21 cellular contexts compared by ENCODE assay signal in genomic region chr1:67174716-67175284, GRCh38. TPM values are rescaled to one million over a fixed set of nuclear protein-coding genes. Genes with fewer than 3 reads are reported as not detected.
A peak's percentile ranks its signal among the peaks of the same experiment; 100 is the strongest.
DNase-seq lines count a peak whose midpoint lies in the region; ATAC-seq and TF ChIP-seq lines count a peak whose summit lies in the region.
"Had no signal": no experiment of that assay in that cellular context is flagged by ENCODE, and none has a peak within 500 bp of the region (broad histone marks: within the 10 kb centered on the region; RNA-seq: fewer than 3 reads in every experiment).

No MANE protein-coding gene starts in this region.

- no peak for TF ChIP-seq CTCF in adrenal gland (IDR thresholded peaks at IDR 0.05)

- ATAC-seq in GM18502 (IDR thresholded peaks at IDR 0.05; ENCODE audit: poor library complexity, unreplicated experiment) (peak; percentile 74), GM19043 (IDR thresholded peaks at IDR 0.05; ENCODE audit: low read depth, unreplicated experiment) (peak; percentile 46), HG02870 (IDR thresholded peaks at IDR 0.05; ENCODE audit: unreplicated experiment) (peak; percentile 57)
- ATAC-seq: naive thymus-derived CD8-positive, alpha-beta T cell; right cardiac atrium had no signal

- peaks cover 49% of the 10 kb centered on the region for H3K4me1 Mint-ChIP-seq in activated T-helper 2 cell treated with anti-CD3 and anti-CD28 coated beads, Interferon-gamma antibody, Interleukin-2, Interleukin-4, amounts not matched to agents 10 μg/mL and 5 μg/mL and 100 μg/mL, durations not matched to agents 14 hours and 24 hours and 36 hours (ENCODE audit: low read depth)

- H2AFZ ChIP-seq in Karpas-422 (ENCODE audit: low read length) = no peak overlapping the region

- H3K27ac Mint-ChIP-seq in activated T-helper 2 cell treated with anti-CD3 and anti-CD28 coated beads, Interferon-gamma antibody, Interleukin-2, Interleukin-4, amounts not matched to agents 10 μg/mL and 5 μg/mL and 100 μg/mL, durations not matched to agents 14 hours and 24 hours and 36 hours = peak overlapping the region; percentile 63
- H3K27ac Mint-ChIP-seq: stimulated activated naive B cell treated with anti-CD40 and anti-IgM and Interleukin-4, amounts not matched to agents 10 μg/mL and 1 μg/mL and 100 μg/mL, for 72 hours had no signal

- H3K9me2 ChIP-seq in Karpas-422 (replicated peaks; ENCODE audit: insufficient read depth, low read length) = no peaks in the 10 kb centered on the region
- H3K9me2 ChIP-seq: SK-N-SH had no signal

- no peak for TF ChIP-seq POLR2A in adrenal gland (IDR thresholded peaks at IDR 0.05)

- no peaks in the 10 kb centered on the region for H3K27me3 ChIP-seq in adrenal gland
- H3K27me3 ChIP-seq in Karpas-422 (ENCODE audit: low read length) = no peaks in the 10 kb centered on the region
- H3K27me3 ChIP-seq: vagina had no signal

- H3K9me3 ChIP-seq in adrenal gland (replicated peaks in 1 of 3) = no peaks in the 10 kb centered on the region
- no peaks in the 10 kb centered on the region for H3K9me3 ChIP-seq in Karpas-422 (ENCODE audit: low read length)
- H3K9me3 ChIP-seq: SK-N-SH, vagina had no signal

- no peak for DNase-seq in activated T-helper 2 cell treated with anti-CD3 and anti-CD28 coated beads, Interferon-gamma antibody, Interleukin-2, Interleukin-4, amounts not matched to agents 10 μg/mL and 5 μg/mL and 100 μg/mL, durations not matched to agents 14 hours and 24 hours and 36 hours (ENCODE audit: low spot score)
- DNase-seq in HPDE6-E6E7 (ENCODE audit: extremely low spot score) = no peak
- no peak for DNase-seq in adrenal gland
- DNase-seq in cerebellar cortex (ENCODE audit: low spot score) = no peak
- no peak for DNase-seq in Karpas-422
- DNase-seq: DMS153; effector CD8-positive, alpha-beta T cell; KG1; naive thymus-derived CD8-positive, alpha-beta T cell; NCI-H1417; NCI-H345; right cardiac atrium; SK-N-SH; stimulated activated CD4-positive, alpha-beta T cell treated with anti-CD3 and anti-CD28 coated beads, Interleukin-2, amount 100 ng/mL, for 48 hours; stimulated activated naive B cell treated with anti-CD40 and anti-IgM and Interleukin-4, amounts not matched to agents 10 μg/mL and 1 μg/mL and 100 μg/mL, for 72 hours had no signal

- H3K36me3 Mint-ChIP-seq in activated T-helper 2 cell treated with anti-CD3 and anti-CD28 coated beads, Interferon-gamma antibody, Interleukin-2, Interleukin-4, amounts not matched to agents 10 μg/mL and 5 μg/mL and 100 μg/mL, durations not matched to agents 14 hours and 24 hours and 36 hours (ENCODE audit: low read depth) = peaks cover 7% of the 10 kb centered on the region
- H3K36me3 Mint-ChIP-seq: naive thymus-derived CD8-positive, alpha-beta T cell; stimulated activated naive B cell treated with anti-CD40 and anti-IgM and Interleukin-4, amounts not matched to agents 10 μg/mL and 1 μg/mL and 100 μg/mL, for 72 hours had no signal

- intact Hi-C loops in activated T-helper 2 cell treated with anti-CD3 and anti-CD28 coated beads, Interferon-gamma antibody, Interleukin-2, Interleukin-4, amounts not matched to agents 10 μg/mL and 5 μg/mL and 100 μg/mL, durations not matched to agents 14 hours and 24 hours and 36 hours (cut with micrococcal nuclease) = loop anchor here (5.0 kb wide), 2 partner anchors 242 to 1362 kb away; no protein-coding TSS in a partner anchor
- intact Hi-C loops in adrenal gland (cut with DNase I) = no loop called here

- no peak overlapping the region for H3K4me2 ChIP-seq in Karpas-422 (ENCODE audit: low read depth, low read length, poor library complexity, severe bottlenecking)
- H3K4me2 ChIP-seq: SK-N-SH had no signal

- H3K9ac ChIP-seq in Karpas-422 (ENCODE audit: low read length) = no peak overlapping the region
- H3K9ac ChIP-seq: SK-N-SH had no signal

- H3K27ac ChIP-seq in adrenal gland = no peak overlapping the region
- H3K27ac ChIP-seq in Karpas-422 (ENCODE audit: low read length) = no peak overlapping the region
- H3K27ac ChIP-seq: vagina had no signal

- H3K4me3 ChIP-seq in adrenal gland = no peak overlapping the region
- no peak overlapping the region for H3K4me3 ChIP-seq in Karpas-422 (ENCODE audit: low read length)
- H3K4me3 ChIP-seq: vagina had no signal

- no peak overlapping the region for H3K4me3 Mint-ChIP-seq in activated T-helper 2 cell treated with anti-CD3 and anti-CD28 coated beads, Interferon-gamma antibody, Interleukin-2, Interleukin-4, amounts not matched to agents 10 μg/mL and 5 μg/mL and 100 μg/mL, durations not matched to agents 14 hours and 24 hours and 36 hours (ENCODE audit: low read depth)
- H3K4me3 Mint-ChIP-seq: naive thymus-derived CD8-positive, alpha-beta T cell; stimulated activated naive B cell treated with anti-CD40 and anti-IgM and Interleukin-4, amounts not matched to agents 10 μg/mL and 1 μg/mL and 100 μg/mL, for 72 hours had no signal

- no peaks in the 10 kb centered on the region for H3K79me2 ChIP-seq in Karpas-422 (ENCODE audit: low read length)

- H3K9me3 Mint-ChIP-seq in activated T-helper 2 cell treated with anti-CD3 and anti-CD28 coated beads, Interferon-gamma antibody, Interleukin-2, Interleukin-4, amounts not matched to agents 10 μg/mL and 5 μg/mL and 100 μg/mL, durations not matched to agents 14 hours and 24 hours and 36 hours = peaks cover 16% of the 10 kb centered on the region

- H3K4me1 ChIP-seq in adrenal gland (replicated peaks in 1 of 2) (no peaks in the 10 kb centered on the region), Karpas-422 (ENCODE audit: low read length) (no peaks in the 10 kb centered on the region)
- H3K4me1 ChIP-seq: vagina had no signal

- WGBS in adrenal gland, 4 donors = 83 to 91% (median 88%) methylated on average over 2 of the region's 2 CpGs

- H4K20me1 ChIP-seq in Karpas-422 (ENCODE audit: insufficient read depth, low read depth, low read length) = no peaks in the 10 kb centered on the region

- H3K27me3 Mint-ChIP-seq in activated T-helper 2 cell treated with anti-CD3 and anti-CD28 coated beads, Interferon-gamma antibody, Interleukin-2, Interleukin-4, amounts not matched to agents 10 μg/mL and 5 μg/mL and 100 μg/mL, durations not matched to agents 14 hours and 24 hours and 36 hours (ENCODE audit: low read depth) = peaks cover 4% of the 10 kb centered on the region
- H3K27me3 Mint-ChIP-seq: naive thymus-derived CD8-positive, alpha-beta T cell had no signal

- H3K36me3 ChIP-seq in adrenal gland (replicated peaks in 1 of 2) (no peaks in the 10 kb centered on the region), Karpas-422 (ENCODE audit: insufficient read depth, low read length) (no peaks in the 10 kb centered on the region)
- H3K36me3 ChIP-seq: vagina had no signal

RNA-seq across cellular contexts. Expression of gene IL23R, which starts 8.5 kb away (rescaled TPM):
- total RNA-seq in activated T-helper 2 cell treated with anti-CD3 and anti-CD28 coated beads, Interferon-gamma antibody, Interleukin-2, Interleukin-4, amounts not matched to agents 10 μg/mL and 5 μg/mL and 100 μg/mL, durations not matched to agents 14 hours and 24 hours and 36 hours = 0.55 and 0.80 TPM in 2 replicates
- total RNA-seq in adrenal gland = 1 to 10 TPM; 1.0 to 2.8 (median 1.9) TPM
- polyA plus RNA-seq in adrenal gland = 1 to 10 TPM in 1 of 3 donors, under 1 TPM in 2; 0.03 to 2.0 (median 0.16) TPM
- 0.45 TPM in 1 of 2 replicates, not detected in the other for total RNA-seq in Karpas-422 (2014; rRNA removed; shearing (Covaris generic); ENCODE audit: low replicate concordance)
- total RNA-seq: naive thymus-derived CD8-positive, alpha-beta T cell; right cardiac atrium; vagina had no signal
- polyA plus RNA-seq: BJ; liver; naive thymus-derived CD8-positive, alpha-beta T cell; right cardiac atrium; SK-N-SH had no signal

RNA-seq across cellular contexts. Expression of gene C1orf141, which starts 40.0 kb away (rescaled TPM):
- not detected in 2 replicates for total RNA-seq in activated T-helper 2 cell treated with anti-CD3 and anti-CD28 coated beads, Interferon-gamma antibody, Interleukin-2, Interleukin-4, amounts not matched to agents 10 μg/mL and 5 μg/mL and 100 μg/mL, durations not matched to agents 14 hours and 24 hours and 36 hours
- total RNA-seq in adrenal gland = not detected
- polyA plus RNA-seq in adrenal gland = not detected
- not detected in 2 replicates for total RNA-seq in Karpas-422 (2014; rRNA removed; shearing (Covaris generic); ENCODE audit: low replicate concordance)
- total RNA-seq: liver; naive thymus-derived CD8-positive, alpha-beta T cell; right cardiac atrium; vagina had no signal
- polyA plus RNA-seq: BJ; liver; naive thymus-derived CD8-positive, alpha-beta T cell; right cardiac atrium; SK-N-SH had no signal
